In the genomic region with DNA sequence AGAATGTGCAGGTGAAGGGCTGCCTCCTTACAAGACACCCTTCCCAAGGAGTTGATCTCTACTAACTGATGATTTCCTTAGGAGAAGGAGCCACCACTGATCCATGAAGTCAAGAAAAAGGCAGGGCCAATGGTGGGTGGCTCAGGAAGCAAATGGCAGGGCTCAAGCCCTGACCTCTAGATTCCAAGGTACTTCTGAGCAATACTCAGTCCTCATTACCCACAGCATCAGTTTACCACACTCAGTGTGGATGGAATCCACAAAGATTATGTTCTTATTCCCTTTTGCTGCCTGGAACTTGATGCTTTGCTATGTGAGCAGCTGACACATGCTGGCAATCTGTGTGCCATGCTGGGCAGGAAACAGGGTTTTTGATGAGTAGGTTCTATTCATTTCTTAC, we compare ENCODE assay signal across 1 cellular context.
TF ChIP-seq lines count a peak whose summit lies in the region.

No MANE protein-coding gene starts in this region.

TF ChIP-seq in WTC11, 78 proteins besides CTCF, POLR2A, EP300 and RAD21 (continued from another document):
- TF ChIP-seq, protein P1, sequence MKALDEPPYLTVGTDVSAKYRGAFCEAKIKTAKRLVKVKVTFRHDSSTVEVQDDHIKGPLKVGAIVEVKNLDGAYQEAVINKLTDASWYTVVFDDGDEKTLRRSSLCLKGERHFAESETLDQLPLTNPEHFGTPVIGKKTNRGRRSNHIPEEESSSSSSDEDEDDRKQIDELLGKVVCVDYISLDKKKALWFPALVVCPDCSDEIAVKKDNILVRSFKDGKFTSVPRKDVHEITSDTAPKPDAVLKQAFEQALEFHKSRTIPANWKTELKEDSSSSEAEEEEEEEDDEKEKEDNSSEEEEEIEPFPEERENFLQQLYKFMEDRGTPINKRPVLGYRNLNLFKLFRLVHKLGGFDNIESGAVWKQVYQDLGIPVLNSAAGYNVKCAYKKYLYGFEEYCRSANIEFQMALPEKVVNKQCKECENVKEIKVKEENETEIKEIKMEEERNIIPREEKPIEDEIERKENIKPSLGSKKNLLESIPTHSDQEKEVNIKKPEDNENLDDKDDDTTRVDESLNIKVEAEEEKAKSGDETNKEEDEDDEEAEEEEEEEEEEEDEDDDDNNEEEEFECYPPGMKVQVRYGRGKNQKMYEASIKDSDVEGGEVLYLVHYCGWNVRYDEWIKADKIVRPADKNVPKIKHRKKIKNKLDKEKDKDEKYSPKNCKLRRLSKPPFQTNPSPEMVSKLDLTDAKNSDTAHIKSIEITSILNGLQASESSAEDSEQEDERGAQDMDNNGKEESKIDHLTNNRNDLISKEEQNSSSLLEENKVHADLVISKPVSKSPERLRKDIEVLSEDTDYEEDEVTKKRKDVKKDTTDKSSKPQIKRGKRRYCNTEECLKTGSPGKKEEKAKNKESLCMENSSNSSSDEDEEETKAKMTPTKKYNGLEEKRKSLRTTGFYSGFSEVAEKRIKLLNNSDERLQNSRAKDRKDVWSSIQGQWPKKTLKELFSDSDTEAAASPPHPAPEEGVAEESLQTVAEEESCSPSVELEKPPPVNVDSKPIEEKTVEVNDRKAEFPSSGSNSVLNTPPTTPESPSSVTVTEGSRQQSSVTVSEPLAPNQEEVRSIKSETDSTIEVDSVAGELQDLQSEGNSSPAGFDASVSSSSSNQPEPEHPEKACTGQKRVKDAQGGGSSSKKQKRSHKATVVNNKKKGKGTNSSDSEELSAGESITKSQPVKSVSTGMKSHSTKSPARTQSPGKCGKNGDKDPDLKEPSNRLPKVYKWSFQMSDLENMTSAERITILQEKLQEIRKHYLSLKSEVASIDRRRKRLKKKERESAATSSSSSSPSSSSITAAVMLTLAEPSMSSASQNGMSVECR (CRISPR knock-in tag; IDR thresholded peaks at IDR 0.05; ENCODE audit: borderline replicate concordance) = no peak
